In genomic region chr7:2863461-2864066, GRCh38 we compare ENCODE assay signal across 8 cellular contexts. TPM values are rescaled to one million over a fixed set of nuclear protein-coding genes. Genes with fewer than 3 reads are reported as not detected.
A peak's percentile ranks its signal among the peaks of the same experiment; 100 is the strongest.
DNase-seq lines count a peak whose midpoint lies in the region; ATAC-seq, FAIRE-seq and TF ChIP-seq lines count a peak whose summit lies in the region.

No MANE protein-coding gene starts in this region.

- ATAC-seq in GM18868 (IDR thresholded peaks at IDR 0.05; ENCODE audit: unreplicated experiment) (peak; percentile 91), HG03066 (IDR thresholded peaks at IDR 0.05; ENCODE audit: low read depth, unreplicated experiment) (peak; percentile 94)
- ATAC-seq in activated T-helper 17 cell treated with anti-CD3 and anti-CD28 coated beads, Interleukin-2, amount 50 U/mL, for 72 hours (replicated peaks), result peak; percentile 99

- peak overlapping the region; percentile 83 for H3K4me3 Mint-ChIP-seq in activated T-helper 17 cell treated with anti-CD3 and anti-CD28 coated beads, Interleukin-2, amount 50 U/mL, for 72 hours

- peaks cover 10% of the 10 kb centered on the region for H3K4me1 Mint-ChIP-seq in activated T-helper 17 cell treated with anti-CD3 and anti-CD28 coated beads, Interleukin-2, amount 50 U/mL, for 72 hours

- WGBS in urinary bladder, result 9% methylated on average over 18 of the region's 18 CpGs

- no peaks in the 10 kb centered on the region for H3K27me3 ChIP-seq in AG04450 (ENCODE audit: control insufficient read depth, insufficient read depth, low read length)

- no peaks in the 10 kb centered on the region for H3K4me1 ChIP-seq in urinary bladder (ENCODE audit: insufficient read depth)

- POLR2A ChIA-PET in AG04450 (lab: Yijun Ruan, JAX), result interaction anchor here (0.6 kb wide), 1 partner anchor 17 kb away, joined by 15 read pairs; no protein-coding TSS in a partner anchor

- peak overlapping the region; percentile 92 for H3K27ac Mint-ChIP-seq in activated T-helper 17 cell treated with anti-CD3 and anti-CD28 coated beads, Interleukin-2, amount 50 U/mL, for 72 hours

- no peaks in the 10 kb centered on the region for H3K36me3 ChIP-seq in urinary bladder (ENCODE audit: insufficient read depth)

- H3K27ac ChIP-seq in AG04450 (ENCODE audit: low read depth, low read length) (peak overlapping the region; percentile 99), urinary bladder (ENCODE audit: low read depth) (peak overlapping the region; percentile 88)

- TF ChIP-seq CTCF in AG04450 (IDR thresholded peaks at IDR 0.05; ENCODE audit: low read depth, low read length), result no peak

- DNase-seq in AG04450 (ENCODE audit: low read depth, low spot score) (peak; percentile 84), RCC 7860 (ENCODE audit: low spot score) (peak; percentile 95), foreskin melanocyte (peak; percentile 91), posterior vena cava (ENCODE audit: low spot score) (peak; percentile 96)

- H3K9me3 Mint-ChIP-seq in activated T-helper 17 cell treated with anti-CD3 and anti-CD28 coated beads, Interleukin-2, amount 50 U/mL, for 72 hours, result no peaks in the 10 kb centered on the region

- intact Hi-C loops in posterior vena cava (cut with DNase I), result loop anchor here in 1 of 2 donors (5.0 kb wide), 1 partner anchor 101 kb away; no protein-coding TSS in a partner anchor

- H3K4me3 ChIP-seq in AG04450 (ENCODE audit: low read depth, low read length) (peak overlapping the region; percentile 27), urinary bladder (ENCODE audit: low read depth, low read length) (no peak overlapping the region)

- FAIRE-seq in RCC 7860 (lab: Jason Lieb, UNC), result peak; percentile 93

- H3K27me3 Mint-ChIP-seq in activated T-helper 17 cell treated with anti-CD3 and anti-CD28 coated beads, Interleukin-2, amount 50 U/mL, for 72 hours, result no peaks in the 10 kb centered on the region

- H3K9me3 ChIP-seq in AG04450 (ENCODE audit: control insufficient read depth, insufficient read depth, low read length), result no peaks in the 10 kb centered on the region

- CTCF ChIA-PET in AG04450 (lab: Charles Lee), result interaction anchor here (1.2 to 3.3 kb wide), 7 partner anchors 60 to 1768 kb away, joined by 3 to 26 read pairs (median 7); no protein-coding TSS in a partner anchor

- H3K36me3 Mint-ChIP-seq in activated T-helper 17 cell treated with anti-CD3 and anti-CD28 coated beads, Interleukin-2, amount 50 U/mL, for 72 hours (ENCODE audit: low read depth), result no peaks in the 10 kb centered on the region

RNA-seq across cellular contexts. Expression of gene GNA12, which starts 19.5 kb away (rescaled TPM):
- polyA plus RNA-seq in AG04450 (2011; rRNA removed) (97.4 and 110 TPM in 2 replicates), urinary bladder (62.6 TPM)
- 114 and 135 TPM in 2 replicates for polyA minus RNA-seq in AG04450 (2011; rRNA and poly(A)+ RNA removed)
- total RNA-seq in activated T-helper 17 cell treated with anti-CD3 and anti-CD28 coated beads, Interleukin-2, amount 50 U/mL, for 72 hours, result 10 to 100 TPM; 15.4 to 17.4 TPM
- total RNA-seq in posterior vena cava (10 to 100 TPM; 59.8 to 65.8 TPM), urinary bladder (22.1 TPM)
